In the genomic region with DNA sequence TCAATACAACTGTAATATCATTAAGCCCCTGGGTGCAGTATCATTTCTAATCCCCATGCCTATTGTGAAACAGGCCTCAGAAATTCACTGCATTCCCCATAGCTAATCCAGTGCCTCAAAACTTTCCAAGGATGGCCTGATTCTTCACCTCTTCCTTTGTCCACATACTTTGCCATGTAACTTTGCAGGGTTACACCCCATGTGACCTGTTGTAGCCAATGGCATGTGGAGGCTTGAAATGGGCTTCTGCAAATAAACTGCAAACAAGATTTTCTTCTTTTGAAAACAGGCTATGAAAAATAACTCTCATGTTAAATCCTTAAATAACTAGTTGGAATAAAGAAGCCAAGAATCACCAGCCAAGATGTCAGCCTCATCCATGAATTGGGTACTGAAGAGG, we compare ENCODE assay signal across 29 cellular contexts. TPM values are rescaled to one million over a fixed set of nuclear protein-coding genes. Genes with fewer than 3 reads are reported as not detected.
"Had no signal": no experiment of that assay in that cellular context is flagged by ENCODE, and none has a peak within 500 bp of the region (broad histone marks: within the 10 kb centered on the region; RNA-seq: fewer than 3 reads in every experiment).

No MANE protein-coding gene starts in this region.

- DNase-seq: activated CD4-positive, alpha-beta T cell treated with anti-CD3 and anti-CD28 coated beads for 1 hour; activated CD4-positive, alpha-beta T cell treated with anti-CD3 and anti-CD28 coated beads for 48 hours; activated CD4-positive, alpha-beta T cell treated with anti-CD3 and anti-CD28 coated beads, Interleukin-2, amount 50 U/mL, for 4 hours; activated CD4-positive, CD25-positive, alpha-beta regulatory T cell; activated CD8-positive, alpha-beta T cell treated with anti-CD3 and anti-CD28 coated beads for 36 hours; activated gamma-delta T cell; activated naive CD4-positive, alpha-beta T cell treated with Interleukin-2 at 50 U/mL for 16 hours; activated naive CD8-positive, alpha-beta T cell treated with anti-CD3 and anti-CD28 coated beads, Interleukin-2, amount 10 ng/mL, durations not matched to agents 7 days and 5 days; activated T-cell treated with anti-CD3 and anti-CD28 coated beads, Interleukin-2, amount 50 U/mL, for 1 hour; body of pancreas; NCI-H1105; NCI-H1417 treated with DMSO at 0.1 percent for 48 hours; NCI-H1694; NCI-H1930; NCI-H2107; NCI-H2171; NCI-H510A; NCI-H526; NCI-H748 treated with DMSO at 0.1 percent for 48 hours; NK-92 treated with Interleukin-12 subunit alpha and Interleukin-12 subunit beta, amount 100 ng/mL, for 24 hours; PC-9; Right ventricle myocardium superior; SW 1271; T-helper 1 cell; T-helper 2 cell; T-helper 9 cell had no signal

- H3K36me3 Mint-ChIP-seq: activated naive CD8-positive, alpha-beta T cell treated with anti-CD3 and anti-CD28 coated beads, Interleukin-2, amount 10 ng/mL, durations not matched to agents 7 days and 5 days had no signal

- H3K27me3 Mint-ChIP-seq: activated CD8-positive, alpha-beta T cell treated with anti-CD3 and anti-CD28 coated beads for 36 hours; activated naive CD4-positive, alpha-beta T cell treated with anti-CD3 and anti-CD28 coated beads, Interleukin-2, amount 50 U/mL, for 24 hours; activated naive CD8-positive, alpha-beta T cell treated with anti-CD3 and anti-CD28 coated beads, Interleukin-2, amount 10 ng/mL, durations not matched to agents 7 days and 5 days had no signal

- H3K9me3 Mint-ChIP-seq: activated CD8-positive, alpha-beta T cell treated with anti-CD3 and anti-CD28 coated beads for 36 hours; activated T-helper 2 cell treated with anti-CD3 and anti-CD28 coated beads, Interferon-gamma antibody, Interleukin-2, Interleukin-4, amounts not matched to agents 10 μg/mL and 5 μg/mL and 100 μg/mL, durations not matched to agents 14 hours and 24 hours and 36 hours had no signal

- H3K4me3 Mint-ChIP-seq: activated CD8-positive, alpha-beta T cell treated with anti-CD3 and anti-CD28 coated beads for 36 hours; activated naive CD4-positive, alpha-beta T cell treated with anti-CD3 and anti-CD28 coated beads, Interleukin-2, amount 50 U/mL, for 24 hours; activated naive CD8-positive, alpha-beta T cell treated with anti-CD3 and anti-CD28 coated beads, Interleukin-2, amount 10 ng/mL, durations not matched to agents 7 days and 5 days had no signal

- H3K27ac Mint-ChIP-seq: activated CD8-positive, alpha-beta T cell treated with anti-CD3 and anti-CD28 coated beads for 36 hours; activated naive CD4-positive, alpha-beta T cell treated with anti-CD3 and anti-CD28 coated beads, Interleukin-2, amount 50 U/mL, for 24 hours; activated naive CD8-positive, alpha-beta T cell treated with anti-CD3 and anti-CD28 coated beads, Interleukin-2, amount 10 ng/mL, durations not matched to agents 7 days and 5 days; activated T-helper 2 cell treated with anti-CD3 and anti-CD28 coated beads, Interferon-gamma antibody, Interleukin-2, Interleukin-4, amounts not matched to agents 10 μg/mL and 5 μg/mL and 100 μg/mL, durations not matched to agents 14 hours and 24 hours and 36 hours had no signal

- ATAC-seq: activated CD8-positive, alpha-beta T cell treated with anti-CD3 and anti-CD28 coated beads for 36 hours; body of pancreas had no signal

- H3K4me1 Mint-ChIP-seq: activated naive CD4-positive, alpha-beta T cell treated with anti-CD3 and anti-CD28 coated beads, Interleukin-2, amount 50 U/mL, for 24 hours; activated naive CD8-positive, alpha-beta T cell treated with anti-CD3 and anti-CD28 coated beads, Interleukin-2, amount 10 ng/mL, durations not matched to agents 7 days and 5 days had no signal

RNA-seq across cellular contexts. Expression of a gene that starts 35.9 kb away (rescaled TPM):
- total RNA-seq: PC-9 had no signal

RNA-seq across cellular contexts. Expression of a gene that starts 51.1 kb away (rescaled TPM):
- total RNA-seq: activated CD8-positive, alpha-beta T cell treated with anti-CD3 and anti-CD28 coated beads for 36 hours; activated T-helper 2 cell treated with anti-CD3 and anti-CD28 coated beads, Interferon-gamma antibody, Interleukin-2, Interleukin-4, amounts not matched to agents 10 μg/mL and 5 μg/mL and 100 μg/mL, durations not matched to agents 14 hours and 24 hours and 36 hours; astrocyte; PC-9 had no signal
